ENCODE assay signal across 31 cellular contexts in genomic region chr20:61861858-61862257, GRCh38.
A peak's percentile ranks its signal among the peaks of the same experiment; 100 is the strongest.
DNase-seq lines count a peak whose midpoint lies in the region; ATAC-seq and TF ChIP-seq lines count a peak whose summit lies in the region.
"Had no signal": no experiment of that assay in that cellular context is flagged by ENCODE, and none has a peak within 500 bp of the region (broad histone marks: within the 10 kb centered on the region; RNA-seq: fewer than 3 reads in every experiment).

No MANE protein-coding gene starts in this region.

- no peak overlapping the region for H4K91ac ChIP-seq in neuronal stem cell (ENCODE audit: low read depth, low read length, poor library complexity)

- H3K4me1 ChIP-seq in right atrium auricular region: no peaks in the 10 kb centered on the region
- peaks cover 47% of the 10 kb centered on the region for H3K4me1 ChIP-seq in BLaER1
- H3K4me1 ChIP-seq in BLaER1 treated with 17β-estradiol and CSF1 and Interleukin-3, amounts not matched to agents 10 nM and 100 nM: peaks cover 15 to 46% (median 34%) of the 10 kb centered on the region in 10 experiments
- no peaks in the 10 kb centered on the region for H3K4me1 ChIP-seq in neuronal stem cell (ENCODE audit: control insufficient read depth in 2 of 2, insufficient read depth in 1 of 2, low read depth in 1 of 2, low read length in 2 of 2)
- H3K4me1 ChIP-seq: A549, BE2C, Caco-2 had no signal

- no peak overlapping the region for H3K4me3 Mint-ChIP-seq in stimulated activated effector memory CD8-positive, alpha-beta T cell treated with anti-CD3 and anti-CD28 coated beads, Interleukin-12 subunit alpha, Interleukin-12 subunit beta, amount 100 ng/mL, for 72 hours
- no peak overlapping the region for H3K4me3 Mint-ChIP-seq in CD14-positive monocyte
- H3K4me3 Mint-ChIP-seq: B cell; CD4-positive, alpha-beta memory T cell; CD4-positive, alpha-beta T cell; CD4-positive, CD25-positive, alpha-beta regulatory T cell; CD8-positive, alpha-beta memory T cell; CD8-positive, alpha-beta T cell had no signal

- H3K9me3 ChIP-seq in right atrium auricular region (no peaks in the 10 kb centered on the region), BLaER1 (no peaks in the 10 kb centered on the region; the same call in none of the 2 replicates), neuronal stem cell (replicated peaks in 1 of 2; ENCODE audit: control insufficient read depth in 2 of 2, insufficient read depth in 1 of 2, low read depth in 1 of 2, low read length in 2 of 2) (peaks cover 0 to 2% of the 10 kb centered on the region in 2 donors)
- peaks cover 0 to 4% (median 0%) of the 10 kb centered on the region in 11 experiments; a peak in 2 of 22 replicates for H3K9me3 ChIP-seq in BLaER1 treated with 17β-estradiol and CSF1 and Interleukin-3, amounts not matched to agents 10 nM and 100 nM (replicated peaks in 1 of 11)
- H3K9me3 ChIP-seq: A549, BE2C, Caco-2 had no signal

- H3K4me2 ChIP-seq in BLaER1 (peak overlapping the region; percentile 77), neuronal stem cell (ENCODE audit: insufficient read depth, low read length, poor library complexity, severe bottlenecking) (no peak overlapping the region)
- peak overlapping the region in 10 of 11 experiments; percentile 57 to 85 (median 74); a peak in 19 of 22 replicates for H3K4me2 ChIP-seq in BLaER1 treated with 17β-estradiol and CSF1 and Interleukin-3, amounts not matched to agents 10 nM and 100 nM
- H3K4me2 ChIP-seq: A549 had no signal

- H3K4me1 Mint-ChIP-seq in stimulated activated effector memory CD8-positive, alpha-beta T cell treated with anti-CD3 and anti-CD28 coated beads, Interleukin-12 subunit alpha, Interleukin-12 subunit beta, amount 100 ng/mL, for 72 hours: no peaks in the 10 kb centered on the region
- no peaks in the 10 kb centered on the region for H3K4me1 Mint-ChIP-seq in CD14-positive monocyte
- H3K4me1 Mint-ChIP-seq: B cell; CD4-positive, CD25-positive, alpha-beta regulatory T cell; CD8-positive, alpha-beta memory T cell had no signal

- no peak overlapping the region for H3K14ac ChIP-seq in neuronal stem cell (ENCODE audit: low read length)

- no peak overlapping the region for H2BK12ac ChIP-seq in neuronal stem cell (ENCODE audit: low read length)

- H3K27me3 ChIP-seq in right atrium auricular region: no peaks in the 10 kb centered on the region
- H3K27me3 ChIP-seq in BLaER1: peaks cover 3% of the 10 kb centered on the region; the same call in 1 of the 2 replicates
- peaks cover 0 to 18% (median 7%) of the 10 kb centered on the region in 11 experiments; a peak in 10 of 22 replicates for H3K27me3 ChIP-seq in BLaER1 treated with 17β-estradiol and CSF1 and Interleukin-3, amounts not matched to agents 10 nM and 100 nM
- H3K27me3 ChIP-seq in neuronal stem cell (ENCODE audit: control insufficient read depth in 3 of 3, insufficient read depth in 3 of 3, low read depth in 1 of 3, low read length in 3 of 3): peaks cover 0 to 2% (median 0%) of the 10 kb centered on the region in 3 experiments
- H3K27me3 ChIP-seq: BE2C had no signal

- no peak overlapping the region for H3K27ac Mint-ChIP-seq in stimulated activated effector memory CD8-positive, alpha-beta T cell treated with anti-CD3 and anti-CD28 coated beads, Interleukin-12 subunit alpha, Interleukin-12 subunit beta, amount 100 ng/mL, for 72 hours
- no peak overlapping the region for H3K27ac Mint-ChIP-seq in CD14-positive monocyte
- H3K27ac Mint-ChIP-seq: B cell; CD4-positive, alpha-beta memory T cell; CD4-positive, alpha-beta T cell; CD4-positive, CD25-positive, alpha-beta regulatory T cell; CD8-positive, alpha-beta memory T cell; CD8-positive, alpha-beta T cell had no signal

- no peak overlapping the region for H2BK120ac ChIP-seq in neuronal stem cell (ENCODE audit: low read depth, low read length)

- no peak overlapping the region for H3K9ac ChIP-seq in BLaER1
- H3K9ac ChIP-seq in BLaER1 treated with 17β-estradiol and CSF1 and Interleukin-3, amounts not matched to agents 10 nM and 100 nM: no peak overlapping the region
- H3K9ac ChIP-seq in neuronal stem cell (ENCODE audit: low read depth, low read length, poor library complexity): no peak overlapping the region

- peak overlapping the region; percentile 13 for H3K18ac ChIP-seq in neuronal stem cell (ENCODE audit: low read length)

- H3K4me3 ChIP-seq in right atrium auricular region (no peak overlapping the region), BLaER1 (no peak overlapping the region), neuronal stem cell (ENCODE audit: low read length in 2 of 2) (no peak overlapping the region)
- H3K4me3 ChIP-seq in BLaER1 treated with 17β-estradiol and CSF1 and Interleukin-3, amounts not matched to agents 10 nM and 100 nM: no peak overlapping the region
- H3K4me3 ChIP-seq: A549 had no signal

- DNase-seq in Right ventricle myocardium inferior (ENCODE audit: missing footprints) (peak; percentile 58), right atrium auricular region (ENCODE audit: low spot score) (no peak), neuronal stem cell (ENCODE audit: low spot score) (no peak), globus pallidus (ENCODE audit: low spot score) (no peak), CD14-positive monocyte (ENCODE audit: low spot score) (no peak)
- no peak for DNase-seq in stimulated activated effector memory CD8-positive, alpha-beta T cell treated with anti-CD3 and anti-CD28 coated beads, Interleukin-12 subunit alpha, Interleukin-12 subunit beta, amount 100 ng/mL, for 72 hours (ENCODE audit: low spot score in 2 of 2)
- DNase-seq: 8988T; ACHN; AML-193; BE2C; C1 segment of cervical spinal cord; Caco-2; Calu3; CD4-positive, alpha-beta memory T cell; CD4-positive, alpha-beta T cell; CD4-positive, CD25-positive, alpha-beta regulatory T cell; CD8-positive, alpha-beta memory T cell; CD8-positive, alpha-beta T cell; COR-L47; DMS 273 treated with DMSO at 0.1 percent for 48 hours; DMS153; DMS53; DMS79; DMS79 treated with DMSO at 0.1 percent for 48 hours; EL had no signal

- H3K36me3 ChIP-seq in right atrium auricular region (no peaks in the 10 kb centered on the region), BLaER1 (no peaks in the 10 kb centered on the region), neuronal stem cell (replicated peaks in 1 of 2; ENCODE audit: control insufficient read depth in 2 of 2, insufficient read depth in 2 of 2, low read length in 2 of 2) (no peaks in the 10 kb centered on the region)
- H3K36me3 ChIP-seq in BLaER1 treated with 17β-estradiol and CSF1 and Interleukin-3, amounts not matched to agents 10 nM and 100 nM: no peaks in the 10 kb centered on the region
- H3K36me3 ChIP-seq: BE2C had no signal

- H3K23ac ChIP-seq in neuronal stem cell (ENCODE audit: low read depth, low read length, poor library complexity): peak overlapping the region; percentile 87

- H3K79me1 ChIP-seq in neuronal stem cell (ENCODE audit: low read depth, low read length): no peaks in the 10 kb centered on the region

- peak overlapping the region; percentile 1 for H2BK15ac ChIP-seq in neuronal stem cell (ENCODE audit: low read length)

- no peak overlapping the region for H3K4ac ChIP-seq in neuronal stem cell (ENCODE audit: low read length)

- no peak for ATAC-seq in Right ventricle myocardium inferior
- ATAC-seq in stimulated activated effector memory CD8-positive, alpha-beta T cell treated with anti-CD3 and anti-CD28 coated beads, Interleukin-12 subunit alpha, Interleukin-12 subunit beta, amount 100 ng/mL, for 72 hours: no peak
- ATAC-seq: A549; CD8-positive, alpha-beta T cell had no signal

- H3K27ac ChIP-seq in right atrium auricular region: no peak overlapping the region
- H3K27ac ChIP-seq in BLaER1: no peak overlapping the region
- H3K27ac ChIP-seq in BLaER1 treated with 17β-estradiol and CSF1 and Interleukin-3, amounts not matched to agents 10 nM and 100 nM: no peak overlapping the region
- H3K27ac ChIP-seq in neuronal stem cell (replicated peaks; ENCODE audit: low read length): no peak overlapping the region
- H3K27ac ChIP-seq: 22Rv1, A549, C4-2B had no signal

- H4K8ac ChIP-seq in neuronal stem cell (ENCODE audit: low read depth, low read length): no peak overlapping the region

- peaks cover 8% of the 10 kb centered on the region for H3K9me3 Mint-ChIP-seq in stimulated activated effector memory CD8-positive, alpha-beta T cell treated with anti-CD3 and anti-CD28 coated beads, Interleukin-12 subunit alpha, Interleukin-12 subunit beta, amount 100 ng/mL, for 72 hours
- peaks cover 0 to 41% (median 22%) of the 10 kb centered on the region in 7 donors for H3K9me3 Mint-ChIP-seq in CD14-positive monocyte

- H2AK5ac ChIP-seq in neuronal stem cell (ENCODE audit: low read depth, low read length): peak overlapping the region; percentile 71

- peaks cover 0 to 2% (median 0%) of the 10 kb centered on the region in 3 donors for H3K27me3 Mint-ChIP-seq in CD14-positive monocyte (ENCODE audit: low read depth in 3 of 3)
- H3K27me3 Mint-ChIP-seq: CD4-positive, alpha-beta T cell; CD4-positive, CD25-positive, alpha-beta regulatory T cell had no signal

- H2AFZ ChIP-seq in neuronal stem cell (ENCODE audit: low read length): no peak overlapping the region

- peaks cover 15% of the 10 kb centered on the region for H4K20me1 ChIP-seq in BLaER1
- peaks cover 0 to 23% (median 11%) of the 10 kb centered on the region in 11 experiments; a peak in 12 of 22 replicates for H4K20me1 ChIP-seq in BLaER1 treated with 17β-estradiol and CSF1 and Interleukin-3, amounts not matched to agents 10 nM and 100 nM

- WGBS in neuronal stem cell (ENCODE audit: extremely low coverage in 2 of 2, insufficient read length in 2 of 2, insufficient replicate concordance in 1 of 2), 2 donors: no CpG with 5 or more reads among the region's 15 CpGs

- intact Hi-C loops in Right ventricle myocardium inferior (cut with DNase I) (no loop called here), CD14-positive monocyte (cut with micrococcal nuclease) (no loop called here)

- no peak for TF ChIP-seq CTCF in right atrium auricular region (IDR thresholded peaks at IDR 0.05)
- TF ChIP-seq CTCF in CD14-positive monocyte (IDR thresholded peaks at IDR 0.05): no peak

- no peaks in the 10 kb centered on the region for H3K36me3 Mint-ChIP-seq in stimulated activated effector memory CD8-positive, alpha-beta T cell treated with anti-CD3 and anti-CD28 coated beads, Interleukin-12 subunit alpha, Interleukin-12 subunit beta, amount 100 ng/mL, for 72 hours
- no peaks in the 10 kb centered on the region for H3K36me3 Mint-ChIP-seq in CD14-positive monocyte
- H3K36me3 Mint-ChIP-seq: CD4-positive, alpha-beta memory T cell; CD4-positive, CD25-positive, alpha-beta regulatory T cell; CD8-positive, alpha-beta memory T cell; CD8-positive, alpha-beta T cell had no signal

- no peak overlapping the region for H2BK5ac ChIP-seq in neuronal stem cell (ENCODE audit: low read length)
